ENCODE assay signal across 1 cellular context in the genomic region with DNA sequence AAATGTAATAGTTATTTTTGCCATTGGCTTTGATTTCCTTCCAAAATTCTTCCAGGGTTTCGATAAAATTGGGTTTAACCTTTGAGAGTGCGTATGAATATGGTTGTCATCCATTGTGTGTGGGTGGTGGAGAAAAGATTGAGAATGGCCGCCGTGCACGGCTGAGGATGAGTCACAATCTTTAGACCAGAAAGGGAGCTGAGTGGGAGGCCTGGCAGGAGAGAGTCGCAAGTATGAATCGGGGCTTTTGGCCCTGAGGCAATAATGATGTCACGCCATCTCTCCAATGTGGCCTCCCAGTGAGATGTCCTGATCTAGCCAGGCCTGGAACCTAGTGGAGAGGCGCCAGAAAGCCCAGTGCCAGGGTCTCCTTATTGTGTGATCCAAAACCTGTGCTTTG.
A peak's percentile ranks its signal among the peaks of the same experiment; 100 is the strongest.
TF ChIP-seq lines count a peak whose summit lies in the region.

No MANE protein-coding gene starts in this region.

TF ChIP-seq in IMR-90, 13 proteins besides CTCF, POLR2A, EP300 and RAD21 (continued from another document):
- TF ChIP-seq, protein P1, sequence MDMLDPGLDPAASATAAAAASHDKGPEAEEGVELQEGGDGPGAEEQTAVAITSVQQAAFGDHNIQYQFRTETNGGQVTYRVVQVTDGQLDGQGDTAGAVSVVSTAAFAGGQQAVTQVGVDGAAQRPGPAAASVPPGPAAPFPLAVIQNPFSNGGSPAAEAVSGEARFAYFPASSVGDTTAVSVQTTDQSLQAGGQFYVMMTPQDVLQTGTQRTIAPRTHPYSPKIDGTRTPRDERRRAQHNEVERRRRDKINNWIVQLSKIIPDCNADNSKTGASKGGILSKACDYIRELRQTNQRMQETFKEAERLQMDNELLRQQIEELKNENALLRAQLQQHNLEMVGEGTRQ (IDR thresholded peaks at IDR 0.05; ENCODE audit: low read depth, low read length), result no peak
- TF ChIP-seq MAFK (IDR thresholded peaks at IDR 0.05; ENCODE audit: low read depth, low read length), result no peak
- peak; percentile 45; the same call in 1 of the 2 replicates for TF ChIP-seq NFE2L2 (IDR thresholded peaks at IDR 0.05; ENCODE audit: low read depth, low read length)
- TF ChIP-seq SMC3 (IDR thresholded peaks at IDR 0.05; ENCODE audit: low read depth, low read length), result no peak
- TF ChIP-seq, protein P2, sequence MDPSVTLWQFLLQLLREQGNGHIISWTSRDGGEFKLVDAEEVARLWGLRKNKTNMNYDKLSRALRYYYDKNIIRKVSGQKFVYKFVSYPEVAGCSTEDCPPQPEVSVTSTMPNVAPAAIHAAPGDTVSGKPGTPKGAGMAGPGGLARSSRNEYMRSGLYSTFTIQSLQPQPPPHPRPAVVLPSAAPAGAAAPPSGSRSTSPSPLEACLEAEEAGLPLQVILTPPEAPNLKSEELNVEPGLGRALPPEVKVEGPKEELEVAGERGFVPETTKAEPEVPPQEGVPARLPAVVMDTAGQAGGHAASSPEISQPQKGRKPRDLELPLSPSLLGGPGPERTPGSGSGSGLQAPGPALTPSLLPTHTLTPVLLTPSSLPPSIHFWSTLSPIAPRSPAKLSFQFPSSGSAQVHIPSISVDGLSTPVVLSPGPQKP (IDR thresholded peaks at IDR 0.05; ENCODE audit: borderline replicate concordance, low read depth, low read length), result no peak
- no peak for TF ChIP-seq CHD1 (IDR thresholded peaks at IDR 0.05; ENCODE audit: low read depth, low read length)
- peak; percentile 40; the same call in 1 of the 2 replicates for TF ChIP-seq BHLHE40 (IDR thresholded peaks at IDR 0.05; ENCODE audit: low read depth, low read length)
